Comparison of ENCODE assay signal across 18 cellular contexts in genomic region chr5:173673295-173674170, GRCh38. TPM values are rescaled to one million over a fixed set of nuclear protein-coding genes. Genes with fewer than 3 reads are reported as not detected.
DNase-seq lines count a peak whose midpoint lies in the region; ATAC-seq, FAIRE-seq and TF ChIP-seq lines count a peak whose summit lies in the region.
"Had no signal": no experiment of that assay in that cellular context is flagged by ENCODE, and none has a peak within 500 bp of the region (broad histone marks: within the 10 kb centered on the region; RNA-seq: fewer than 3 reads in every experiment).

No MANE protein-coding gene starts in this region.

- H3K14ac ChIP-seq in H9 (ENCODE audit: insufficient read depth, low read length) = no peak overlapping the region; the same call in 1 of the 2 replicates

- no peaks in the 10 kb centered on the region for H4K20me1 ChIP-seq in H9 (ENCODE audit: control insufficient read depth, insufficient read depth, insufficient read length)
- no peaks in the 10 kb centered on the region for H4K20me1 ChIP-seq in K562 (replicated peaks; ENCODE audit: control insufficient read depth, insufficient read depth, low read length)

- no peak overlapping the region for H2AK5ac ChIP-seq in H9 (ENCODE audit: insufficient read length, low read length)
- no peak overlapping the region for H2AK5ac ChIP-seq in mesendoderm (ENCODE audit: low read length)

- H3K79me2 ChIP-seq in H9 (ENCODE audit: insufficient read depth, low read length) (no peaks in the 10 kb centered on the region), K562 (ENCODE audit: control insufficient read depth, insufficient read depth, low read length) (no peaks in the 10 kb centered on the region), mesendoderm (ENCODE audit: control insufficient read depth, insufficient read depth, low read length) (no peaks in the 10 kb centered on the region)

- POLR2A ChIA-PET in K562 (lab: Yijun Ruan, JAX) = no interaction called here

- TF ChIP-seq EP300 in K562 (IDR thresholded peaks at IDR 0.05; ENCODE audit: low read length) = no peak

- H3K27ac Mint-ChIP-seq in H9 = peak overlapping the region in 2 of 3 experiments; percentile 46 to 75; a peak in 4 of 7 replicates
- H3K27ac Mint-ChIP-seq: activated CD4-positive, alpha-beta T cell treated with anti-CD3 and anti-CD28 coated beads, Interleukin-2, amount 10 ng/mL, durations not matched to agents 24 days and 14 days; activated naive CD8-positive, alpha-beta T cell treated with anti-CD3 and anti-CD28 coated beads, Interleukin-2, amount 10 ng/mL, durations not matched to agents 7 days and 5 days; activated T-cell treated with anti-CD3 and anti-CD28 coated beads, Interleukin-2, amount 50 U/mL, for 24 hours had no signal

- H2BK5ac ChIP-seq in H9 (ENCODE audit: insufficient read length, low read length) = no peak overlapping the region
- no peak overlapping the region for H2BK5ac ChIP-seq in mesendoderm (ENCODE audit: low read length)

- no peak overlapping the region for H2BK20ac ChIP-seq in H9 (ENCODE audit: low read depth, low read length, poor library complexity, severe bottlenecking)

- H3K56ac ChIP-seq in H9 (ENCODE audit: insufficient read length, low read depth, low read length) (no peak overlapping the region), mesendoderm (ENCODE audit: low read length) (peak overlapping the region; percentile 10)

- H2BK15ac ChIP-seq in H9 (ENCODE audit: low read depth, low read length) (no peak overlapping the region), mesendoderm (replicated peaks; ENCODE audit: low read depth) (no peak overlapping the region)

- peaks cover 25 to 49% (median 36%) of the 10 kb centered on the region in 3 experiments for H3K36me3 Mint-ChIP-seq in H9 (ENCODE audit: insufficient read depth in 1 of 3, low read depth in 3 of 3)
- H3K36me3 Mint-ChIP-seq: activated naive CD8-positive, alpha-beta T cell treated with anti-CD3 and anti-CD28 coated beads, Interleukin-2, amount 10 ng/mL, durations not matched to agents 7 days and 5 days had no signal

- peaks cover 54 to 60% of the 10 kb centered on the region in 2 experiments for H3K4me1 Mint-ChIP-seq in H9
- H3K4me1 Mint-ChIP-seq: activated CD4-positive, alpha-beta T cell treated with anti-CD3 and anti-CD28 coated beads, Interleukin-2, amount 10 ng/mL, durations not matched to agents 24 days and 14 days; activated naive CD8-positive, alpha-beta T cell treated with anti-CD3 and anti-CD28 coated beads, Interleukin-2, amount 10 ng/mL, durations not matched to agents 7 days and 5 days had no signal

- DNase-seq in H9 (peak; percentile 23), K562 (ENCODE audit: extremely low read depth in 1 of 4, low spot score in 3 of 4) (no peak), mesendoderm (no peak), gastrocnemius medialis (no peak), G401 (ENCODE audit: low spot score) (no peak), GM10266 (ENCODE audit: extremely low spot score) (no peak)
- DNase-seq: activated CD4-positive, alpha-beta T cell treated with anti-CD3 and anti-CD28 coated beads, Interleukin-2, amount 10 ng/mL, durations not matched to agents 24 days and 14 days; activated naive CD8-positive, alpha-beta T cell treated with anti-CD3 and anti-CD28 coated beads, Interleukin-2, amount 10 ng/mL, durations not matched to agents 7 days and 5 days; activated T-cell treated with anti-CD3 and anti-CD28 coated beads, Interleukin-2, amount 50 U/mL, for 24 hours; cerebellar nuclear complex; GOT3; SIG-M5; stimulated activated CD4-positive, alpha-beta T cell treated with anti-CD3 and anti-CD28 coated beads, Interleukin-4, amount 100 ng/mL, for 24 hours had no signal

- intact Hi-C loops in K562 (cut with micrococcal nuclease) = no loop called here
- intact Hi-C loops in gastrocnemius medialis (cut with DNase I; ENCODE audit: low total_unique reads) = loop anchor here (2.0 to 10.0 kb wide), 6 partner anchors 33 to 899 kb away; partner anchors contain the start of genes CPEB4 and DUSP1

- H3T11ph ChIP-seq in H9 (ENCODE audit: low read length) = no peak overlapping the region

- CTCF ChIA-PET in K562 (lab: Yijun Ruan, JAX; ENCODE audit: low intra/inter-chr PET ratio) = no interaction called here

- H3K27ac ChIP-seq in H9 (ENCODE audit: insufficient read length, low read depth, low read length) = no peak overlapping the region
- no peak overlapping the region for H3K27ac ChIP-seq in K562 (ENCODE audit: extremely low read depth, low read depth, low read length)
- no peak overlapping the region for H3K27ac ChIP-seq in mesendoderm (ENCODE audit: low read depth, low read length)
- H3K27ac ChIP-seq in gastrocnemius medialis = peak overlapping the region; percentile 76 to 88 (median 87)
- H3K27ac ChIP-seq: C4-2B, epithelial cell of prostate had no signal

- no peak overlapping the region for H3K4ac ChIP-seq in H9 (ENCODE audit: low read depth, low read length)
- no peak overlapping the region for H3K4ac ChIP-seq in mesendoderm (ENCODE audit: low read depth, low read length)

- H4K8ac ChIP-seq in H9 (replicated peaks; ENCODE audit: insufficient read length, low read depth, low read length) (no peak overlapping the region), mesendoderm (ENCODE audit: low read depth, low read length) (no peak overlapping the region)

- no peak for TF ChIP-seq POLR2A in K562 (conservative IDR thresholded peaks at IDR 0.05)
- TF ChIP-seq POLR2A in gastrocnemius medialis (IDR thresholded peaks at IDR 0.05) = peak in 1 of 2 donors; percentile 20

- no peaks in the 10 kb centered on the region for H3K9me1 ChIP-seq in K562 (ENCODE audit: control insufficient read depth, insufficient read depth, low read length)

- H3K4me3 Mint-ChIP-seq in H9 = no peak overlapping the region
- H3K4me3 Mint-ChIP-seq: activated CD4-positive, alpha-beta T cell treated with anti-CD3 and anti-CD28 coated beads, Interleukin-2, amount 10 ng/mL, durations not matched to agents 24 days and 14 days; activated naive CD8-positive, alpha-beta T cell treated with anti-CD3 and anti-CD28 coated beads, Interleukin-2, amount 10 ng/mL, durations not matched to agents 7 days and 5 days; activated T-cell treated with anti-CD3 and anti-CD28 coated beads, Interleukin-2, amount 50 U/mL, for 24 hours had no signal

- no TSS peak for BruUV-seq in K562 (replicated peaks; lab: Mats Ljungman, UMichigan)

- H2BK120ac ChIP-seq in H9 (ENCODE audit: low read depth, low read length, poor library complexity, severe bottlenecking) (no peak overlapping the region), mesendoderm (ENCODE audit: low read depth, low read length) (no peak overlapping the region)

- H3K9ac ChIP-seq in H9 (ENCODE audit: extremely low read depth, insufficient read length, low read length) (no peak overlapping the region), K562 (ENCODE audit: insufficient read depth in 1 of 2, low read depth in 2 of 2, low read length in 2 of 2) (no peak overlapping the region), mesendoderm (ENCODE audit: low read length) (no peak overlapping the region)

- H3K23ac ChIP-seq in H9 (ENCODE audit: insufficient read length, low read depth, low read length) (no peak overlapping the region), mesendoderm (ENCODE audit: low read length) (no peak overlapping the region)

- H3K79me1 ChIP-seq in H9 (ENCODE audit: insufficient read depth, low read depth, low read length, poor library complexity, severe bottlenecking) = no peaks in the 10 kb centered on the region
- H3K79me1 ChIP-seq in mesendoderm (ENCODE audit: low read length) = no peaks in the 10 kb centered on the region

- no peak overlapping the region for H4K91ac ChIP-seq in H9 (ENCODE audit: insufficient read length, low read depth, low read length)

- H3K18ac ChIP-seq in H9 (ENCODE audit: insufficient read length, low read depth, low read length) (no peak overlapping the region), mesendoderm (ENCODE audit: low read length) (no peak overlapping the region)

- TF ChIP-seq RAD21 in K562 (CRISPR knock-in tag; conservative IDR thresholded peaks at IDR 0.05 in 1 of 2, IDR thresholded peaks at IDR 0.05 in 1 of 2) = no peak

- no CpG with 5 or more reads among the region's 16 CpGs for WGBS in H9 (ENCODE audit: extremely low coverage, insufficient read length, low lambda C conversion rate)
- WGBS in K562 (ENCODE audit: insufficient coverage, low coverage, missing lambda C conversion rate) = 33% methylated on average over 16 of the region's 16 CpGs
- WGBS in mesendoderm (ENCODE audit: extremely low coverage, insufficient coverage, low lambda C conversion rate) = no CpG with 5 or more reads among the region's 16 CpGs

- H2AFZ ChIP-seq in H9 (ENCODE audit: low read length) = no peak overlapping the region
- H2AFZ ChIP-seq in K562 (ENCODE audit: low read depth, low read length) = no peak overlapping the region

- no peaks in the 10 kb centered on the region for H3K23me2 ChIP-seq in H9 (ENCODE audit: insufficient read length, low read depth, low read length, poor library complexity, severe bottlenecking)

- ATAC-seq in K562 (no peak), gastrocnemius medialis (no peak), GM18868 (IDR thresholded peaks at IDR 0.05; ENCODE audit: unreplicated experiment) (no peak)

- H2BK12ac ChIP-seq in H9 (ENCODE audit: insufficient read length, low read depth, low read length) = no peak overlapping the region

- H3K9me3 ChIP-seq in H9 (ENCODE audit: control insufficient read depth, low read depth, low read length) (peaks cover 10% of the 10 kb centered on the region), K562 (replicated peaks; ENCODE audit: control insufficient read depth, insufficient read depth, low read depth, low read length) (no peaks in the 10 kb centered on the region; the same call in 1 of the 2 replicates), gastrocnemius medialis (no peaks in the 10 kb centered on the region)

- H3K4me3 ChIP-seq in K562 (no peak overlapping the region), mesendoderm (ENCODE audit: low read length) (no peak overlapping the region), gastrocnemius medialis (peak overlapping the region in 1 of 4 donors; percentile 23)

- H4K5ac ChIP-seq in H9 (ENCODE audit: insufficient read length, low read depth, low read length) = no peak overlapping the region
- H4K5ac ChIP-seq in mesendoderm (ENCODE audit: low read length) = no peak overlapping the region

- in situ Hi-C loops in K562 (cut with MboI) (no loop called here), gastrocnemius medialis (cut with MboI; ENCODE audit: low sequenced_read_pairs in 4 of 4) (no loop called here), G401 (cut with HindIII; ENCODE audit: low sequenced_read_pairs) (no loop called here)

- H3K36me3 ChIP-seq in K562 (ENCODE audit: control insufficient read depth, insufficient read depth, low read length) = no peaks in the 10 kb centered on the region
- no peaks in the 10 kb centered on the region for H3K36me3 ChIP-seq in mesendoderm (ENCODE audit: control insufficient read depth, insufficient read depth, low read length)
- H3K36me3 ChIP-seq in gastrocnemius medialis = no peaks in the 10 kb centered on the region

- peaks cover 12% of the 10 kb centered on the region for H3K27me3 Mint-ChIP-seq in H9 (ENCODE audit: low read depth)
- H3K27me3 Mint-ChIP-seq: activated CD4-positive, alpha-beta T cell treated with anti-CD3 and anti-CD28 coated beads, Interleukin-2, amount 10 ng/mL, durations not matched to agents 24 days and 14 days; activated naive CD8-positive, alpha-beta T cell treated with anti-CD3 and anti-CD28 coated beads, Interleukin-2, amount 10 ng/mL, durations not matched to agents 7 days and 5 days had no signal

- no peak for FAIRE-seq in K562 (lab: Jason Lieb, UNC)
- FAIRE-seq: islet of Langerhans, urothelium cell line had no signal

- H3K9me3 Mint-ChIP-seq in H9 = peaks cover 35 to 39% of the 10 kb centered on the region in 2 experiments
- H3K9me3 Mint-ChIP-seq: activated CD4-positive, alpha-beta T cell treated with anti-CD3 and anti-CD28 coated beads, Interleukin-2, amount 10 ng/mL, durations not matched to agents 24 days and 14 days had no signal

- H3K4me1 ChIP-seq in H9 (ENCODE audit: insufficient read depth, low read length) (peaks cover 8% of the 10 kb centered on the region; the same call in 1 of the 2 replicates), K562 (replicated peaks in 1 of 2; ENCODE audit: control insufficient read depth in 2 of 2, insufficient read depth in 2 of 2, low read length in 2 of 2) (peaks cover 8 to 17% of the 10 kb centered on the region in 2 experiments; a peak in 4 of 5 replicates), mesendoderm (ENCODE audit: control insufficient read depth, low read depth, low read length) (peaks cover 12% of the 10 kb centered on the region), gastrocnemius medialis (peaks cover 35 to 44% of the 10 kb centered on the region in 2 donors)

- H3K4me2 ChIP-seq in H9 (ENCODE audit: insufficient read depth, insufficient read length, low read length) = no peak overlapping the region
- H3K4me2 ChIP-seq in K562 (ENCODE audit: insufficient read depth, low read length) = no peak overlapping the region
- no peak overlapping the region for H3K4me2 ChIP-seq in mesendoderm (ENCODE audit: low read length)

- no peaks in the 10 kb centered on the region for H3K27me3 ChIP-seq in H9 (ENCODE audit: insufficient read depth, low read length)
- H3K27me3 ChIP-seq in K562 (ENCODE audit: control insufficient read depth in 2 of 2, insufficient read depth in 2 of 2, low read length in 2 of 2) = no peaks in the 10 kb centered on the region
- no peaks in the 10 kb centered on the region for H3K27me3 ChIP-seq in mesendoderm (ENCODE audit: insufficient read depth, low read length, poor library complexity)
- no peaks in the 10 kb centered on the region for H3K27me3 ChIP-seq in gastrocnemius medialis

- TF ChIP-seq CTCF in H9 (conservative IDR thresholded peaks at IDR 0.05) = no peak
- no peak for TF ChIP-seq CTCF in K562 (IDR thresholded peaks at IDR 0.05 in 2 of 3, conservative IDR thresholded peaks at IDR 0.05 in 1 of 3; ENCODE audit: insufficient read depth in 2 of 3, low read depth in 1 of 3, low read length in 3 of 3)
- no peak for TF ChIP-seq CTCF in gastrocnemius medialis (IDR thresholded peaks at IDR 0.05 in 4 of 5, conservative IDR thresholded peaks at IDR 0.05 in 1 of 5)
- TF ChIP-seq CTCF in GM10266 (IDR thresholded peaks at IDR 0.05; ENCODE audit: control insufficient read depth, insufficient read depth, low read depth, missing control alignments) = no peak

RNA-seq across cellular contexts. Expression of gene BOD1, which starts 57.1 kb away (rescaled TPM):
- total RNA-seq in H9 (2021) = 120 and 121 TPM in 2 replicates
- total RNA-seq in K562 (2011; cell fraction: chromatin; rRNA removed; ENCODE audit: low replicate concordance) = 16.7 and 29.4 TPM in 2 replicates
- 12.8 and 14.3 TPM in 2 replicates for total RNA-seq in K562 (2011; cell fraction: nucleolus; rRNA removed)
- 20.2 and 24.8 TPM in 2 replicates for total RNA-seq in K562 (2011; cell fraction: nucleoplasm; rRNA removed)
- 19.3 and 20.3 TPM in 2 replicates for total RNA-seq in K562 (2014; rRNA removed)
- total RNA-seq in K562 (2014; rRNA removed; fragmentation: Illumina TruSeq; extraction: Trizol) = 20.2 and 22.6 TPM in 2 replicates
- 31.1 and 31.5 TPM in 2 replicates for total RNA-seq in K562 (2015; rRNA removed; fragmentation: Illumina TruSeq; extraction: Trizol)
- total RNA-seq in K562 (2021) = 17.9 and 22.0 TPM in 2 replicates
- 31.6 and 35.6 TPM in 2 replicates for polyA plus RNA-seq in K562 (2011; rRNA removed)
- polyA plus RNA-seq in K562 (2011; cell fraction: cytosol; rRNA removed) = 12.4 and 22.2 TPM in 2 replicates
- 56.7 and 79.6 TPM in 2 replicates for polyA plus RNA-seq in K562 (2011; cell fraction: nucleus; rRNA removed)
- polyA plus RNA-seq in K562 (2012) = 18.4 and 19.0 TPM in 2 replicates
- polyA plus RNA-seq in K562 (2014; fragmentation: Illumina TruSeq; extraction: Trizol) = 22.0 and 24.6 TPM in 2 replicates
- polyA plus RNA-seq in K562 (2014; fragmentation: Nextera tagmentation; extraction: Ambion mirVana) = 10 to 100 TPM; 10.1 to 10.8 TPM
- 23.8 and 26.7 TPM in 2 replicates for polyA plus RNA-seq in K562 (2014; rRNA removed)
- polyA minus RNA-seq in K562 (2011; rRNA and poly(A)+ RNA removed) = 29.3 and 39.7 TPM in 2 replicates
- 8.3 and 10.8 TPM in 2 replicates for polyA minus RNA-seq in K562 (2011; cell fraction: cytosol; rRNA and poly(A)+ RNA removed)
- polyA minus RNA-seq in K562 (2011; cell fraction: nucleus; rRNA and poly(A)+ RNA removed) = 14.5 and 37.8 TPM in 2 replicates
- 94.2 TPM for polyA plus RNA-seq in mesendoderm (2013, experiment 1 of 2)
- polyA plus RNA-seq in mesendoderm (2013, experiment 2 of 2) = 94.9 TPM
- total RNA-seq in gastrocnemius medialis = 100 to 1,000 TPM; 101 to 157 (median 117) TPM
- total RNA-seq in G401 (2014; rRNA removed; shearing (Covaris generic)) = 85.4 and 98.6 TPM in 2 replicates

Comparison
In these comparisons a context has a peak if more than half of its experiments do, and no peak if none do; other contexts are left out.
1. H3K27ac ChIP-seq: peak in gastrocnemius medialis (4 of 4); none in H9 (single experiment), K562 (single experiment) and mesendoderm (single experiment).